In the genomic region with DNA sequence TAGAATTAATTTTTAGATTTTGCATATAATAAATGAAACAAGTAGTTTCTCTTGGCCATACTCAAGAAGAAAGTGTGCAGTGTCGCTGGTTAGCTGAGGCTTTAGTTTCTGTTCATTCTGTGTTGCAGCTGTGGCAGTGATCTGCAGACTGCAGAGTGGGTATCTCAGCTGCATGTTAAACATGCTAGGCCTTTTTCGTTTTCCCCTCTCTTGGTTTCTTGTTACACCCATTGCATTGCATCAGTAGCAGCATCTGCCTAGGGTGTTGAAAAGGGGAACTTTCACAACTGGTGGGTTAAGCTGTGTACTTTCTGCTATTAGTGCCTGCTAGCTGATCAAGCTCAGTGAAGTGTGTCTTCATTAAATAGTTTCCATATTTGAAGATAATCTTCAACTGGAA, we compare ENCODE assay signal across 8 cellular contexts. TPM values are rescaled to one million over a fixed set of nuclear protein-coding genes. Genes with fewer than 3 reads are reported as not detected.
DNase-seq lines count a peak whose midpoint lies in the region; ATAC-seq and TF ChIP-seq lines count a peak whose summit lies in the region.

No MANE protein-coding gene starts in this region.

- H4K20me1 ChIP-seq in IMR-90 (ENCODE audit: insufficient read depth, low read length): peaks cover 24% of the 10 kb centered on the region; the same call in 1 of the 2 replicates

- no peak overlapping the region for H3K18ac ChIP-seq in IMR-90 (ENCODE audit: low read depth, low read length)

- no peak overlapping the region for H2BK5ac ChIP-seq in IMR-90 (ENCODE audit: low read depth, low read length, poor library complexity, severe bottlenecking)

- H3K4ac ChIP-seq in IMR-90 (ENCODE audit: low read depth, low read length): no peak overlapping the region

- TF ChIP-seq POLR2A in IMR-90 (IDR thresholded peaks at IDR 0.05; ENCODE audit: low read depth, low read length) (no peak), spleen (IDR thresholded peaks at IDR 0.05) (peak in 1 of 3 donors; percentile 11)

- no peak for TF ChIP-seq RAD21 in IMR-90 (IDR thresholded peaks at IDR 0.05; ENCODE audit: low read length)

- intact Hi-C loops in IMR-90 (cut with micrococcal nuclease) (no loop called here), spleen (cut with DNase I; ENCODE audit: low total_unique reads) (no loop called here)

- H4K8ac ChIP-seq in IMR-90 (ENCODE audit: low read depth in 2 of 2, low read length in 2 of 2): no peak overlapping the region

- no TSS peak for BruUV-seq in IMR-90 (replicated peaks; lab: Mats Ljungman, UMichigan)

- peaks cover 23 to 56% of the 10 kb centered on the region in 2 experiments for H3K79me1 ChIP-seq in IMR-90 (ENCODE audit: low read depth in 1 of 2, low read length in 2 of 2)

- peaks cover 15% of the 10 kb centered on the region for H3K4me1 ChIP-seq in IMR-90 (ENCODE audit: control insufficient read depth, insufficient read depth, low read length)
- peaks cover 0 to 47% (median 30%) of the 10 kb centered on the region in 6 donors for H3K4me1 ChIP-seq in spleen

- peaks cover 35% of the 10 kb centered on the region for H3K4me1 Mint-ChIP-seq in central memory CD8-positive, alpha-beta T cell

- peak overlapping the region; percentile 43 for H3K4me3 ChIP-seq in GM12865 (ENCODE audit: low read depth, low read length)
- no peak overlapping the region for H3K4me3 ChIP-seq in IMR-90 (ENCODE audit: insufficient read depth, low read depth, low read length)
- peak overlapping the region in 1 of 8 donors; percentile 19 for H3K4me3 ChIP-seq in spleen

- in situ Hi-C loops in IMR-90 (cut with MboI; ENCODE audit: low sequenced_read_pairs): no loop called here

- H3K9me3 Mint-ChIP-seq in central memory CD8-positive, alpha-beta T cell: no peaks in the 10 kb centered on the region

- 0 out of 2 replicates have a peak overlapping the region, but pooled peaks have one; percentile 0 for H3K23ac ChIP-seq in IMR-90 (ENCODE audit: low read depth, low read length)

- POLR2A ChIA-PET in IMR-90 (lab: Charles Lee; ENCODE audit: unreplicated experiment): no interaction called here

- H4K5ac ChIP-seq in IMR-90 (ENCODE audit: low read depth, low read length): no peak overlapping the region

- no peak overlapping the region for H2AK9ac ChIP-seq in IMR-90 (replicated peaks; ENCODE audit: low read depth, low read length, poor library complexity)

- peaks cover 34% of the 10 kb centered on the region for H3K36me3 Mint-ChIP-seq in central memory CD8-positive, alpha-beta T cell (ENCODE audit: insufficient read depth)

- ATAC-seq in GM21526 (IDR thresholded peaks at IDR 0.05; ENCODE audit: low FRiP score, unreplicated experiment) (peak; percentile 99), IMR-90 (ENCODE audit: low read depth) (peak; percentile 21; the same call in 1 of the 2 replicates)
- ATAC-seq in central memory CD8-positive, alpha-beta T cell (replicated peaks; ENCODE audit: extremely low read depth, poor library complexity, severe bottlenecking): peak; percentile 36

- H3K4me3 Mint-ChIP-seq in central memory CD8-positive, alpha-beta T cell: no peak overlapping the region

- no peak overlapping the region for H3K9ac ChIP-seq in IMR-90 (ENCODE audit: low read depth, low read length)

- H3K9me3 ChIP-seq in IMR-90 (ENCODE audit: control insufficient read depth, insufficient read depth, low read length) (no peaks in the 10 kb centered on the region), spleen (no peaks in the 10 kb centered on the region)

- H2BK20ac ChIP-seq in IMR-90 (ENCODE audit: low read depth, low read length): no peak overlapping the region

- dilution Hi-C loops in IMR-90 (cut with HindIII; ENCODE audit: low sequenced_read_pairs, unreplicated experiment): no loop called here

- no peak overlapping the region for H2AFZ ChIP-seq in IMR-90 (replicated peaks; ENCODE audit: low read length, poor library complexity)

- H3K4me2 ChIP-seq in IMR-90 (ENCODE audit: low read depth, low read length): no peak overlapping the region

- no peak overlapping the region for H2BK15ac ChIP-seq in IMR-90 (ENCODE audit: low read depth, low read length)

- H3K27me3 Mint-ChIP-seq in central memory CD8-positive, alpha-beta T cell: no peaks in the 10 kb centered on the region

- H3K27me3 ChIP-seq in IMR-90 (ENCODE audit: control insufficient read depth, insufficient read depth, low read length) (no peaks in the 10 kb centered on the region), spleen (replicated peaks in 1 of 7) (no peaks in the 10 kb centered on the region)

- H2AK5ac ChIP-seq in IMR-90 (ENCODE audit: low read depth, low read length): no peak overlapping the region

- WGBS in IMR-90 (ENCODE audit: extremely low coverage in 2 of 2, insufficient read length in 1 of 2), 2 experiments: 83% methylated on average over 1 of the region's 2 CpGs; no CpG with 5 or more reads in 1 of the 2 experiments
- 27 to 39% (median 31%) methylated on average over 2 of the region's 2 CpGs for WGBS in spleen, 5 donors

- DNase-seq in GM12865 (ENCODE audit: low read depth) (peak; percentile 96), IMR-90 (peak; percentile 46), spleen (no peak), HCEC 1CT (no peak), NCI-H2227 (lab: John Stamatoyannopoulos, UW; ENCODE audit: unreplicated experiment) (no peak), NCI-H1092 treated with DMSO at 0.1 percent for 48 hours (lab: John Stamatoyannopoulos, UW) (no peak)
- DNase-seq in central memory CD8-positive, alpha-beta T cell (ENCODE audit: low spot score in 2 of 2): no peak

- no peak overlapping the region for H3K27ac ChIP-seq in IMR-90 (ENCODE audit: insufficient read depth, low read length)
- peak overlapping the region in 7 of 8 donors; percentile 55 to 82 (median 65) for H3K27ac ChIP-seq in spleen

- H3K9me1 ChIP-seq in IMR-90 (ENCODE audit: insufficient read depth, low read length): peaks cover 7% of the 10 kb centered on the region; the same call in 1 of the 2 replicates

- no peak overlapping the region for H4K91ac ChIP-seq in IMR-90 (ENCODE audit: insufficient read depth, low read depth, low read length)

- H3K56ac ChIP-seq in IMR-90 (ENCODE audit: extremely low read depth, insufficient read depth, low read length): no peak overlapping the region

- H2BK120ac ChIP-seq in IMR-90 (ENCODE audit: low read depth, low read length): no peak overlapping the region

- no peak for TF ChIP-seq CTCF in GM12865 (IDR thresholded peaks at IDR 0.05; ENCODE audit: insufficient read depth, low read depth, low read length, missing control alignments)
- no peak for TF ChIP-seq CTCF in IMR-90 (conservative IDR thresholded peaks at IDR 0.05; ENCODE audit: low read depth, low read length)
- TF ChIP-seq CTCF in spleen (IDR thresholded peaks at IDR 0.05 in 8 of 11, conservative IDR thresholded peaks at IDR 0.05 in 3 of 11): no peak

- CTCF ChIA-PET in IMR-90 (lab: Yijun Ruan, JAX): interaction anchor here (0.5 to 1.2 kb wide), 3 partner anchors 36 to 93 kb away, joined by 3 read pairs; no protein-coding TSS in a partner anchor

- no peak overlapping the region for H3K27ac Mint-ChIP-seq in central memory CD8-positive, alpha-beta T cell (ENCODE audit: low read depth)

- 0 out of 2 replicates have a peak overlapping the region, but pooled peaks have one; percentile 7 for H3K14ac ChIP-seq in IMR-90 (replicated peaks; ENCODE audit: low read depth, low read length)

- H3K36me3 ChIP-seq in IMR-90 (ENCODE audit: control insufficient read depth, insufficient read depth, low read length): peaks cover 20% of the 10 kb centered on the region
- H3K36me3 ChIP-seq in spleen: peaks cover 0 to 53% (median 6%) of the 10 kb centered on the region in 6 donors

TF ChIP-seq in IMR-90, 13 proteins besides CTCF, POLR2A, EP300 and RAD21:
- TF ChIP-seq RCOR1 (IDR thresholded peaks at IDR 0.05; ENCODE audit: insufficient replicate concordance, low read length) (no peak), CEBPB (IDR thresholded peaks at IDR 0.05; ENCODE audit: low read depth, low read length) (peak; percentile 34; the same call in 1 of the 2 replicates), NFE2L2 (IDR thresholded peaks at IDR 0.05; ENCODE audit: low read depth, low read length) (no peak)
TF ChIP-seq in IMR-90: peak in this region for 1.

RNA-seq across cellular contexts. Expression of a gene that starts 51.3 kb away (rescaled TPM):
- 84.2 and 96.4 TPM in 2 replicates for total RNA-seq in IMR-90 (2012; rRNA removed)
- polyA plus RNA-seq in IMR-90 (2012; rRNA removed): 29.2 and 31.0 TPM in 2 replicates
- polyA plus RNA-seq in IMR-90 (2012; cell fraction: cytosol; rRNA removed): 15.5 and 19.7 TPM in 2 replicates
- polyA plus RNA-seq in IMR-90 (2012; cell fraction: nucleus; rRNA removed; ENCODE audit: low replicate concordance): 8.8 and 31.8 TPM in 2 replicates
- total RNA-seq in spleen: 10 to 100 TPM; 34.5 to 50.2 (median 45.3) TPM
- polyA plus RNA-seq in spleen: 1 to 10 TPM; 7.5 to 9.8 (median 9.7) TPM

Comparison
In these comparisons a context has a peak if more than half of its experiments do, and no peak if none do; other contexts are left out.
1. DNase-seq: peak in GM12865 (single experiment) and IMR-90 (single experiment); none in central memory CD8-positive, alpha-beta T cell (0 of 2), spleen (single experiment), HCEC 1CT (single experiment), NCI-H2227 (single experiment) and NCI-H1092 treated with DMSO at 0.1 percent for 48 hours (single experiment).
2. ATAC-seq: peak in every context shown above with its lines; median percentile 99 in GM21526; 36 in central memory CD8-positive, alpha-beta T cell; 21 in IMR-90.